19 cellular contexts compared by ENCODE assay signal in the genomic region with DNA sequence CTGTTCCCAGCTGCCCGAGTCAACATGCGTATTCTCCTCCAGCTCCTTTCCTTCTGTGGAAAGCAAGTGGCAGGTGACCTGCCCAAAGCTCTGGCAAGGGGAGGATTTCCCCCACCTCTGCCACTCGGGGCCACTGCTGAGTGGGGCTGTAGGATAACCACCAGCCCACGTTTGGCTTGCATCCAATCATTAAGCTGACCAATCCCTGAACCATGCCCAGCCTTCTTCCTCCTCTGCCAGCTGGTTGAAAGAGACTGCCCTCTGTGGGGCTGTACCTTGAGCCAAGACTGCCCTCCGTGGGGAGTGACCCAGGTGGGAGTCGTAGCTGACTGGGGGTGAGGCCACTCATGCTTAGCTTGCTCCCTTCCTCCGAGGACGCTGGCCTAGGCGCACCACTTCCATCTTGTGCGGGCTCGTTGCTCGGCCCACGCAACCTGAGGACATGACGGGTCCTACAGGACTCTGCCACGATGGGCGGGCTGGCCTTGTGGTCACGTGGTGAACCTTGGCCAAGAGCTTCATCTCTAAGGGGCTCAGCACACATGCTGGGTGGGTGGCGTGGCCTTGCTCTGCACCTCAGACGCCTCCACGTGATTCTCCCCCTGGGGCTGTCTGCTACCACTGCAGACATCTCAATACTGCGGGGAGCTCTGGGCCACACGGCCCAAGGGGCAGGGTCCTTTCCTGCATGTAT.
DNase-seq lines count a peak whose midpoint lies in the region; ATAC-seq, FAIRE-seq and TF ChIP-seq lines count a peak whose summit lies in the region.
"Had no signal": no experiment of that assay in that cellular context is flagged by ENCODE, and none has a peak within 500 bp of the region (broad histone marks: within the 10 kb centered on the region; RNA-seq: fewer than 3 reads in every experiment).

No MANE protein-coding gene starts in this region.

- H3K36me3 ChIP-seq in RWPE2 (ENCODE audit: low read depth) = no peaks in the 10 kb centered on the region
- H3K36me3 ChIP-seq in lower lobe of right lung = no peaks in the 10 kb centered on the region
- H3K36me3 ChIP-seq in testis (ENCODE audit: low read depth, missing control alignments) = no peaks in the 10 kb centered on the region
- H3K36me3 ChIP-seq: SJCRH30 had no signal

- H3K4me1 ChIP-seq in RWPE2 (ENCODE audit: insufficient read depth, poor library complexity, severe bottlenecking) (no peaks in the 10 kb centered on the region), lower lobe of right lung (peaks cover 18% of the 10 kb centered on the region), testis (peaks cover 4% of the 10 kb centered on the region)
- H3K4me1 ChIP-seq: SJCRH30 had no signal

- DNase-seq in activated effector memory CD4-positive, alpha-beta T cell treated with anti-CD3 and anti-CD28 coated beads, Interleukin-2, amount 50 U/mL, for 16 hours = peak; percentile 60
- DNase-seq in activated effector memory CD4-positive, alpha-beta T cell treated with Interleukin-2 at 50 U/mL for 16 hours = no peak
- DNase-seq in RWPE2 (ENCODE audit: low spot score) (peak; percentile 29), lower lobe of right lung (no peak), testis (peak; percentile 9), GM12892 (ENCODE audit: insufficient read length) (no peak), C1 segment of cervical spinal cord (lab: John Stamatoyannopoulos, UW) (no peak), COLO829 (ENCODE audit: low spot score) (no peak)
- DNase-seq: ACHN; activated CD4-positive, alpha-beta T cell treated with anti-CD3 and anti-CD28 coated beads for 48 hours; activated naive CD4-positive, alpha-beta T cell; EL; NCI-H146; NCI-H2171; NCI-H526; SJCRH30; stimulated activated CD4-positive, alpha-beta T cell treated with anti-CD3 and anti-CD28 coated beads, Interleukin-1b, Interleukin-23, amount 100 ng/mL, for 48 hours had no signal

- no peak overlapping the region for H3K27ac ChIP-seq in RWPE2 (ENCODE audit: poor library complexity, severe bottlenecking)
- H3K27ac ChIP-seq in lower lobe of right lung = peak overlapping the region; percentile 83
- H3K27ac ChIP-seq in testis = no peak overlapping the region
- H3K27ac ChIP-seq: SJCRH30 had no signal

- H3K27me3 ChIP-seq in RWPE2 (ENCODE audit: insufficient read depth, poor library complexity, severe bottlenecking) = no peaks in the 10 kb centered on the region
- no peaks in the 10 kb centered on the region for H3K27me3 ChIP-seq in lower lobe of right lung (ENCODE audit: low read depth)
- H3K27me3 ChIP-seq in testis = no peaks in the 10 kb centered on the region
- H3K27me3 ChIP-seq: SJCRH30 had no signal

- H3K9me3 ChIP-seq in RWPE2 (ENCODE audit: severe bottlenecking) (peaks cover 2% of the 10 kb centered on the region), lower lobe of right lung (peaks cover 16% of the 10 kb centered on the region), testis (no peaks in the 10 kb centered on the region)

- FAIRE-seq in GM12892 (lab: Jason Lieb, UNC) = no peak
- FAIRE-seq: H54 had no signal

- H3K4me3 ChIP-seq in RWPE2 (ENCODE audit: severe bottlenecking) = no peak overlapping the region
- H3K4me3 ChIP-seq in lower lobe of right lung = no peak overlapping the region
- H3K4me3 ChIP-seq in testis = no peak overlapping the region
- H3K4me3 ChIP-seq: SJCRH30, skin epidermis had no signal

- intact Hi-C loops in lower lobe of right lung (cut with DNase I) = no loop called here
- intact Hi-C loops in testis (cut with DNase I; ENCODE audit: low total_unique reads) = no loop called here

- 83 to 85% methylated on average over 8 to 22 of the region's 22 CpGs for WGBS in testis, 2 donors

- no peak for TF ChIP-seq POLR2A in testis (IDR thresholded peaks at IDR 0.05)
- no peak for TF ChIP-seq POLR2A in GM12892 (IDR thresholded peaks at IDR 0.05; ENCODE audit: low read depth, low read length)

- TF ChIP-seq CTCF in RWPE2 (IDR thresholded peaks at IDR 0.05; ENCODE audit: poor library complexity, severe bottlenecking) (no peak), lower lobe of right lung (IDR thresholded peaks at IDR 0.05) (no peak), testis (IDR thresholded peaks at IDR 0.05) (no peak)

- ATAC-seq in RWPE2 (ENCODE audit: low read depth) (peak; percentile 19; the same call in 1 of the 3 replicates), lower lobe of right lung (no peak)

Comparison
In these comparisons a context has a peak if more than half of its experiments do, and no peak if none do; other contexts are left out.
1. DNase-seq: peak in activated effector memory CD4-positive, alpha-beta T cell treated with anti-CD3 and anti-CD28 coated beads, Interleukin-2, amount 50 U/mL, for 16 hours (single experiment), RWPE2 (single experiment) and testis (single experiment); none in activated effector memory CD4-positive, alpha-beta T cell treated with Interleukin-2 at 50 U/mL for 16 hours (single experiment), lower lobe of right lung (single experiment), GM12892 (single experiment), C1 segment of cervical spinal cord (0 of 14) and COLO829 (single experiment).